Comparison of ENCODE assay signal across 8 cellular contexts in the genomic region with DNA sequence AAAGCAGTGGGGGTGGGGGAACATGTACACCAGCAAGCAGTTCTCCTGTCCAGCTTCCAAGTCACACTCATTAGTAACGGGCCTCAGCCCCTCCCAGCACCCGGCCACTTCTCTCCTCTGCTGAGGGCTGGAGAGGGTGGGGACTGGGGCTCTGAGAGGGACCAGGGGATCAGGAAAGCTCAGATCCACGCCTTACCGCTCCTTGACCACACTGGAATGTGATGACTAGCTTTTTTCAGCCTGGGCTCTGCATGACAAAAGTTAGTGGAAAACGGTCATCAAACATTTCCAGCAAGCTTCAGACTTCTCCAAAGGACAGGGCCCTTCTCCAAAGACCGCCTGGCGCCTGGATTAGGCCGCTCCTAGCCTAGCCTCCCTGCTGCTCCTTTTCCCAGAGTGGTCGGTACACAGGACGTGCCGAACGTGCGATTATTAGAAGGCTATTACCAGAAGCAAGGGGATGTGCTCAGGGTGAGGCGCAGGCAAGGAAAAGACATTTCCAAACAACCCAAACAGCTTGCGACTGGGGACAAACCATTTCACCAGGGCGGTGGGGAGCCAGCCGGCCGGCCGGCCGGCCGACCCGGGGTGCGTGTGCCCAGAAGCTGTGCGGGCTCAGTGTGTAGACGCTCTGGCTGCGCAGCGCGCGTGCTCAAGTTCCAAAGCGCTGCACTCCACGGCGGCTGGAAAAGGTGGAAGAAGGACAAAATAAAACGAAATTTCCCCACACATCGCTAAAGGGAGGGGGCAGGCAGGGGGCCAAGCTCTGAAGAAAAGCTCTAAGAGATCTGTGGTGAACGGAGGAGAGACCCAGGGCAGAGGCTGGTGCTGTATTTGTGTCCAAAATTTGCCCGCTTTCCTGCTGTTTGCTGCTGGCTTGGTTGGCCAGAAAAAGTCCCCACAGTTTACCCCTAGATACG. TPM values are rescaled to one million over a fixed set of nuclear protein-coding genes. Genes with fewer than 3 reads are reported as not detected.
DNase-seq lines count a peak whose midpoint lies in the region; ATAC-seq, FAIRE-seq and TF ChIP-seq lines count a peak whose summit lies in the region.

No MANE protein-coding gene starts in this region.

- peak overlapping the region; percentile 87 for H2AFZ ChIP-seq in HepG2 (ENCODE audit: low read length)

- H3K27ac ChIP-seq in HepG2 (ENCODE audit: extremely low read length, insufficient read depth, low read length) (no peak overlapping the region), subcutaneous abdominal adipose tissue (ENCODE audit: low read depth, low read length) (peak overlapping the region; percentile 37)

- TF ChIP-seq POLR2A in HepG2 (IDR thresholded peaks at IDR 0.05; ENCODE audit: insufficient read depth in 1 of 2, low read depth in 2 of 2, low read length in 2 of 2), result no peak

- no peaks in the 10 kb centered on the region for H3K9me3 ChIP-seq in HepG2 (ENCODE audit: low read length)
- H3K9me3 ChIP-seq in subcutaneous abdominal adipose tissue (ENCODE audit: control insufficient read depth in 5 of 5, low read length in 5 of 5), result no peaks in the 10 kb centered on the region

- TF ChIP-seq EP300 in HepG2 (IDR thresholded peaks at IDR 0.05; ENCODE audit: low read depth in 2 of 2, low read length in 2 of 2), result no peak
- no peak for TF ChIP-seq EP300 in HepG2 (CRISPR knock-in tag; IDR thresholded peaks at IDR 0.05; ENCODE audit: borderline replicate concordance)

- H3K27me3 ChIP-seq in HepG2 (ENCODE audit: control insufficient read depth in 1 of 2, insufficient read depth in 2 of 2, low read length in 2 of 2) (peaks cover 0 to 30% of the 10 kb centered on the region in 2 experiments; a peak in 3 of 5 replicates), subcutaneous abdominal adipose tissue (ENCODE audit: control insufficient read depth in 5 of 5, insufficient read depth in 4 of 5, low read length in 5 of 5) (peaks cover 0 to 2% (median 0%) of the 10 kb centered on the region in 5 donors)

- DNase-seq in AG20443 (ENCODE audit: low spot score) (peak; percentile 82), NOMO-1 treated with DMSO at 0.1 percent for 48 hours (lab: John Stamatoyannopoulos, UW; ENCODE audit: unreplicated experiment) (peak; percentile 33), dermis blood vessel endothelial cell (peak; percentile 36), HepG2 (ENCODE audit: low spot score) (no peak)
- no peak for DNase-seq in activated CD8-positive, alpha-beta memory T cell treated with anti-CD3 and anti-CD28 coated beads for 24 hours

- CTCF ChIA-PET in HepG2 (lab: Yijun Ruan, JAX; ENCODE audit: low intra/inter-chr PET ratio, low total read pairs), result no interaction called here

- H3K79me2 ChIP-seq in HepG2 (ENCODE audit: insufficient read depth, low read length), result no peaks in the 10 kb centered on the region

- peaks cover 20% of the 10 kb centered on the region for H3K4me1 ChIP-seq in HepG2 (ENCODE audit: insufficient read depth, low read length)
- peaks cover 0 to 11% (median 10%) of the 10 kb centered on the region in 5 donors for H3K4me1 ChIP-seq in subcutaneous abdominal adipose tissue (ENCODE audit: control insufficient read depth in 5 of 5, insufficient read depth in 5 of 5, low read length in 5 of 5)

- TF ChIP-seq CTCF in HepG2 (CRISPR knock-in tag; IDR thresholded peaks at IDR 0.05), result no peak

- peak overlapping the region; percentile 96 for H3K4me2 ChIP-seq in HepG2 (ENCODE audit: low read depth, low read length)

- intact Hi-C loops in HepG2 (cut with micrococcal nuclease; ENCODE audit: unreplicated experiment), result no loop called here

- H4K20me1 ChIP-seq in HepG2 (ENCODE audit: insufficient read depth, low read length), result no peaks in the 10 kb centered on the region

- no TSS peak for BruUV-seq in HepG2 (replicated peaks; lab: Mats Ljungman, UMichigan)

- H3K4me3 ChIP-seq in HepG2 (replicated peaks in 1 of 3; ENCODE audit: insufficient read depth in 1 of 3, low read depth in 2 of 3, low read length in 3 of 3), result peak overlapping the region; percentile 45 to 76 (median 71)
- H3K4me3 ChIP-seq in subcutaneous abdominal adipose tissue (ENCODE audit: low read depth in 1 of 5, low read length in 5 of 5), result peak overlapping the region; percentile 54 to 79 (median 70)

- H3K9ac ChIP-seq in HepG2 (ENCODE audit: insufficient read depth, low read depth, low read length), result peak overlapping the region; percentile 38
- H3K9ac ChIP-seq in subcutaneous abdominal adipose tissue (ENCODE audit: low read length in 5 of 5), result peak overlapping the region in 4 of 5 donors; percentile 42 to 67 (median 51)

- no peaks in the 10 kb centered on the region for H3K36me3 ChIP-seq in HepG2 (replicated peaks in 1 of 2; ENCODE audit: control insufficient read depth in 1 of 2, insufficient read depth in 2 of 2, low read length in 2 of 2)
- no peaks in the 10 kb centered on the region for H3K36me3 ChIP-seq in subcutaneous abdominal adipose tissue (ENCODE audit: control insufficient read depth in 5 of 5, insufficient read depth in 5 of 5, low read length in 5 of 5)

- no peak for FAIRE-seq in HepG2 (lab: Jason Lieb, UNC)

- TF ChIP-seq RAD21 in HepG2 (CRISPR knock-in tag; IDR thresholded peaks at IDR 0.05), result no peak

- in situ Hi-C loops in HepG2 (cut with HindIII; ENCODE audit: extremely low pct_ligation_motif_present, low pct_unique_long_range_greater_than_20kb), result no loop called here

- peak; percentile 30 for ATAC-seq in GM21786 (IDR thresholded peaks at IDR 0.05; ENCODE audit: unreplicated experiment)
- ATAC-seq in HepG2, result peak; percentile 95
- ATAC-seq in HG03520 (IDR thresholded peaks at IDR 0.05; ENCODE audit: unreplicated experiment), result no peak

- WGBS in HepG2 (ENCODE audit: low lambda C conversion rate), result 2% methylated on average over 36 of the region's 37 CpGs

- POLR2A ChIA-PET in HepG2 (lab: Yijun Ruan, JAX), result interaction anchor here (0.9 kb wide), 1 partner anchor 554 kb away, joined by 3 read pairs; the partner anchor contains the start of gene CCNL1

TF ChIP-seq in HepG2, 621 proteins besides CTCF, POLR2A, EP300 and RAD21 (continues in another document):
- TF ChIP-seq MAFK (conservative IDR thresholded peaks at IDR 0.05 in 1 of 2, IDR thresholded peaks at IDR 0.05 in 1 of 2; ENCODE audit: low read length in 2 of 2), result peak; percentile 31 to 66; a peak in 2 of 4 replicates
- no peak for TF ChIP-seq ZNF768 (CRISPR knock-in tag; IDR thresholded peaks at IDR 0.05)

RNA-seq across cellular contexts. Expression of gene SSR3, which starts 51.0 kb away (rescaled TPM):
- total RNA-seq in dermis blood vessel endothelial cell, result 290 and 364 TPM in 2 replicates
- total RNA-seq in HepG2 (2016; rRNA removed; fragmentation: Illumina TruSeq; extraction: Trizol), result 268 and 325 TPM in 2 replicates
- 126 and 142 TPM in 2 replicates for total RNA-seq in HepG2 (2016; cell fraction: cytosol; rRNA removed; fragmentation: Illumina TruSeq; extraction: Trizol; ENCODE audit: low read depth)
- total RNA-seq in HepG2 (2016; cell fraction: insoluble cytoplasmic fraction; rRNA removed; fragmentation: Illumina TruSeq; extraction: Trizol), result 268 and 325 TPM in 2 replicates
- total RNA-seq in HepG2 (2016; cell fraction: membrane; rRNA removed; fragmentation: Illumina TruSeq; extraction: Trizol), result 216 and 243 TPM in 2 replicates
- 248 and 272 TPM in 2 replicates for total RNA-seq in HepG2 (2016; cell fraction: nucleus; rRNA removed; fragmentation: Illumina TruSeq; extraction: Trizol)
- polyA plus RNA-seq in HepG2 (2011; rRNA removed), result 202 and 229 TPM in 2 replicates
- polyA plus RNA-seq in HepG2 (2011; cell fraction: cytosol; rRNA removed), result 132 and 137 TPM in 2 replicates
- 32.0 and 34.3 TPM in 2 replicates for polyA plus RNA-seq in HepG2 (2011; cell fraction: nucleus; rRNA removed)
- polyA plus RNA-seq in HepG2 (2012), result 207 and 230 TPM in 2 replicates
- 127 and 140 TPM in 2 replicates for polyA plus RNA-seq in HepG2 (2016; cell fraction: cytosol; fragmentation: Illumina TruSeq; extraction: Trizol; ENCODE audit: low read depth)
- 171 and 180 TPM in 2 replicates for polyA plus RNA-seq in HepG2 (2016; cell fraction: insoluble cytoplasmic fraction; fragmentation: Illumina TruSeq; extraction: Trizol; ENCODE audit: low read depth)
- polyA plus RNA-seq in HepG2 (2016; cell fraction: membrane; fragmentation: Illumina TruSeq; extraction: Trizol; ENCODE audit: low read depth), result 172 and 176 TPM in 2 replicates
- polyA plus RNA-seq in HepG2 (2016; cell fraction: nucleus; fragmentation: Illumina TruSeq; extraction: Trizol; ENCODE audit: insufficient read depth, low read depth), result 261 and 267 TPM in 2 replicates
- 489 and 620 TPM in 2 replicates for polyA minus RNA-seq in HepG2 (2011; rRNA and poly(A)+ RNA removed; ENCODE audit: low replicate concordance)
- 126 and 129 TPM in 2 replicates for polyA minus RNA-seq in HepG2 (2011; cell fraction: cytosol; rRNA and poly(A)+ RNA removed)
- 155 and 165 TPM in 2 replicates for polyA minus RNA-seq in HepG2 (2011; cell fraction: nucleus; rRNA and poly(A)+ RNA removed)

Comparison
In these comparisons a context has a peak if more than half of its experiments do, and no peak if none do; other contexts are left out.
1. DNase-seq: peak in AG20443 (single experiment), NOMO-1 treated with DMSO at 0.1 percent for 48 hours (single experiment) and dermis blood vessel endothelial cell (single experiment); none in HepG2 (single experiment) and activated CD8-positive, alpha-beta memory T cell treated with anti-CD3 and anti-CD28 coated beads for 24 hours (single experiment).